Comparison of ENCODE assay signal across 8 cellular contexts in the genomic region with DNA sequence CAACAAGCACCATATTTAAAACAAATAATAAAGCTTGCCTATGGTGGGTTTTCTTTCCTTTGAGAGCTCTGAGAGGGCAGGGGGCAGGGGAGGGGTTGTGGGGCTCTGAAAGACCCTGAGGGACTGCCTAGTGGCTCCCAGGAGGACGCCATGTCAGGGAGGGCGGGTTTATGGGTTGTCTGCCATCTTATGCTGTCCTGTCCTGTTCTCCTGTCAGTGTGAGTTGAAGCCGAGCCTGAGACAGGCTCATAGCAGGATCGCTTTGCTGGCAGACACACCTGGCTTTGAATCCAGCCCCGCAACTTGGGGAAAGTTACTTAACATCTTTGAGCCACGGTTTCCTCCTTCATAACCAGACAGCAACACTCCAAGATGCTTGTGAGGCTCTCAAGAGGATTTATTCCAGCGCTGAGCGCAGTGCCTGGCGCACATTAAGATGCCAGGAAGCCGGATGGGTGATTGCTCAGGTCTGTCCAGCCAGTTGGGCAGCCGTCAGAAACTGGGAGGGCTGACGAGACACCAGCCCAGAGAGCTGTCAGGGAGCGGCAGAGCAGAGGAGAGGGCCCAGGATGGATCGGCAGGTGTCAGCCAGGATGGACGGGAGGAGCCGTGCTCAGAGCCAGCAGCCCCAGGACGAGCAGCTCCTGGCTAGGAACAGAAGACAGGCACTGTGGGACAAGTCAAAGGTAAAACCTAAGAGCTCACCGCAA. TPM values are rescaled to one million over a fixed set of nuclear protein-coding genes. Genes with fewer than 3 reads are reported as not detected.
DNase-seq lines count a peak whose midpoint lies in the region; ATAC-seq and TF ChIP-seq lines count a peak whose summit lies in the region.

No MANE protein-coding gene starts in this region.

- intact Hi-C loops in ovary (cut with DNase I) = no loop called here

- H3K27me3 ChIP-seq in esophagus (ENCODE audit: control insufficient read depth in 1 of 2, insufficient read depth in 2 of 2, low read length in 2 of 2) (no peaks in the 10 kb centered on the region), ovary (no peaks in the 10 kb centered on the region)

- peaks cover 0 to 5% of the 10 kb centered on the region in 2 donors for H3K4me1 ChIP-seq in esophagus (ENCODE audit: control insufficient read depth in 2 of 2, insufficient read depth in 2 of 2, low read length in 1 of 2)
- H3K4me1 ChIP-seq in ovary (ENCODE audit: insufficient read depth) = peaks cover 26% of the 10 kb centered on the region

- DNase-seq in C1 segment of cervical spinal cord (lab: John Stamatoyannopoulos, UW) (peak in 8 of 14 donors; percentile 17 to 72 (median 50)), T follicular helper cell (ENCODE audit: low read depth) (peak; percentile 21), ovary (peak; percentile 44 to 66 (median 62)), GF-D8 (lab: John Stamatoyannopoulos, UW) (no peak), retina (no peak)

- H3K36me3 ChIP-seq in esophagus (ENCODE audit: control insufficient read depth in 2 of 2, insufficient read depth in 2 of 2, low read length in 1 of 2) (no peaks in the 10 kb centered on the region), ovary (no peaks in the 10 kb centered on the region)

- H3K27ac ChIP-seq in esophagus (ENCODE audit: low read depth in 2 of 2, low read length in 1 of 2) (peak overlapping the region; percentile 83 to 85), ovary (peak overlapping the region; percentile 87 to 93)

- no peaks in the 10 kb centered on the region for H3K9me3 ChIP-seq in esophagus (ENCODE audit: control insufficient read depth in 2 of 2, insufficient read depth in 1 of 2, low read depth in 1 of 2, low read length in 1 of 2)
- no peaks in the 10 kb centered on the region for H3K9me3 ChIP-seq in ovary

- H3K4me3 ChIP-seq in esophagus (ENCODE audit: low read depth in 1 of 2, low read length in 2 of 2) = peak overlapping the region in 1 of 2 donors; percentile 48
- H3K4me3 ChIP-seq in ovary = peak overlapping the region; percentile 35

- TF ChIP-seq CTCF in ovary (IDR thresholded peaks at IDR 0.05) = no peak

- TF ChIP-seq EP300 in ovary (IDR thresholded peaks at IDR 0.05) = no peak

- TF ChIP-seq POLR2A in ovary (IDR thresholded peaks at IDR 0.05) = no peak

- no peak for ATAC-seq in HG02759 (IDR thresholded peaks at IDR 0.05; ENCODE audit: unreplicated experiment)
- ATAC-seq in GM21526 (IDR thresholded peaks at IDR 0.05; ENCODE audit: low FRiP score, unreplicated experiment) = no peak

- 62 to 63% methylated on average over 18 of the region's 18 CpGs for WGBS in esophagus, 2 donors
- 26 to 58% (median 34%) methylated on average over 18 of the region's 18 CpGs for WGBS in ovary, 3 donors

RNA-seq across cellular contexts. Expression of a gene that starts 36.8 kb away (rescaled TPM):
- under 1 TPM; 0.14 to 0.26 TPM for polyA plus RNA-seq in esophagus
- under 1 TPM in 4 of 7 donors, not detected in 3; 0.12 to 0.27 (median 0.19) TPM for total RNA-seq in ovary
- 1 to 10 TPM in 1 of 2 donors, under 1 TPM in 1; 0.39 to 1.6 TPM for polyA plus RNA-seq in ovary

Comparison
In these comparisons a context has a peak if more than half of its experiments do, and no peak if none do; other contexts are left out.
1. DNase-seq: peak in C1 segment of cervical spinal cord (8 of 14), T follicular helper cell (single experiment) and ovary (5 of 5); none in GF-D8 (single experiment) and retina (single experiment).